Comparison of ENCODE assay signal across 1 cellular context in the genomic region with DNA sequence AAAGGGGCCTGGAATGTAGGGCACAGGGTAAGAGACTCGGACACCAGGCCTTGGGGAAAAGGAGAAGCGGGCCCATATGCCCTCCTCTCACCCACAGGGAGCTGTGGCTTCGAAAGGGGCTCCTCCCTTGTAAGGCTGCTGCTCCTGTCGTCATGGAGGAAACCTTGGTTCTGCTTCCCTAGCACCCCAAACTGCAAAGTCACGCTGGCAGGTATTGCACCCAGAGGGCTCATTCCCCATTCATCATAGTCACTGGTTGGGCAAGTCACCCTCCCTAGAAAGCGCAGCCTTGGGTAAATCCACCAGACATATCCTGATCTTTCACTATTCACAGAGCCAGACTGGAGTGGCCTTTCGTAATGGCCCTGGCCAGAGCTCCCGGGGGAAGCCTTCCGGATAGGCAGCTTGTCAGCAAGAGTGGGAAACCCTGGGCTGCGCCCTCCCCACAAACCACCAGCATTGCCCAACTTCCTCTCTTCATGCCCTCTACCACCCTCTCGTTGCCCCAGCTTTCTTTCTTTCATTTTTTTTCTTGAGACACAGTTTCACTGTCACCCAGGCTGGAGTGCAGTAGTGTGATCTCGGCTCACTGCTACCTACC.
A peak's percentile ranks its signal among the peaks of the same experiment; 100 is the strongest.
TF ChIP-seq lines count a peak whose summit lies in the region.

No MANE protein-coding gene starts in this region.

TF ChIP-seq in K562, 482 proteins besides CTCF, POLR2A, EP300 and RAD21 (continued from another document):
- TF ChIP-seq, protein P1, sequence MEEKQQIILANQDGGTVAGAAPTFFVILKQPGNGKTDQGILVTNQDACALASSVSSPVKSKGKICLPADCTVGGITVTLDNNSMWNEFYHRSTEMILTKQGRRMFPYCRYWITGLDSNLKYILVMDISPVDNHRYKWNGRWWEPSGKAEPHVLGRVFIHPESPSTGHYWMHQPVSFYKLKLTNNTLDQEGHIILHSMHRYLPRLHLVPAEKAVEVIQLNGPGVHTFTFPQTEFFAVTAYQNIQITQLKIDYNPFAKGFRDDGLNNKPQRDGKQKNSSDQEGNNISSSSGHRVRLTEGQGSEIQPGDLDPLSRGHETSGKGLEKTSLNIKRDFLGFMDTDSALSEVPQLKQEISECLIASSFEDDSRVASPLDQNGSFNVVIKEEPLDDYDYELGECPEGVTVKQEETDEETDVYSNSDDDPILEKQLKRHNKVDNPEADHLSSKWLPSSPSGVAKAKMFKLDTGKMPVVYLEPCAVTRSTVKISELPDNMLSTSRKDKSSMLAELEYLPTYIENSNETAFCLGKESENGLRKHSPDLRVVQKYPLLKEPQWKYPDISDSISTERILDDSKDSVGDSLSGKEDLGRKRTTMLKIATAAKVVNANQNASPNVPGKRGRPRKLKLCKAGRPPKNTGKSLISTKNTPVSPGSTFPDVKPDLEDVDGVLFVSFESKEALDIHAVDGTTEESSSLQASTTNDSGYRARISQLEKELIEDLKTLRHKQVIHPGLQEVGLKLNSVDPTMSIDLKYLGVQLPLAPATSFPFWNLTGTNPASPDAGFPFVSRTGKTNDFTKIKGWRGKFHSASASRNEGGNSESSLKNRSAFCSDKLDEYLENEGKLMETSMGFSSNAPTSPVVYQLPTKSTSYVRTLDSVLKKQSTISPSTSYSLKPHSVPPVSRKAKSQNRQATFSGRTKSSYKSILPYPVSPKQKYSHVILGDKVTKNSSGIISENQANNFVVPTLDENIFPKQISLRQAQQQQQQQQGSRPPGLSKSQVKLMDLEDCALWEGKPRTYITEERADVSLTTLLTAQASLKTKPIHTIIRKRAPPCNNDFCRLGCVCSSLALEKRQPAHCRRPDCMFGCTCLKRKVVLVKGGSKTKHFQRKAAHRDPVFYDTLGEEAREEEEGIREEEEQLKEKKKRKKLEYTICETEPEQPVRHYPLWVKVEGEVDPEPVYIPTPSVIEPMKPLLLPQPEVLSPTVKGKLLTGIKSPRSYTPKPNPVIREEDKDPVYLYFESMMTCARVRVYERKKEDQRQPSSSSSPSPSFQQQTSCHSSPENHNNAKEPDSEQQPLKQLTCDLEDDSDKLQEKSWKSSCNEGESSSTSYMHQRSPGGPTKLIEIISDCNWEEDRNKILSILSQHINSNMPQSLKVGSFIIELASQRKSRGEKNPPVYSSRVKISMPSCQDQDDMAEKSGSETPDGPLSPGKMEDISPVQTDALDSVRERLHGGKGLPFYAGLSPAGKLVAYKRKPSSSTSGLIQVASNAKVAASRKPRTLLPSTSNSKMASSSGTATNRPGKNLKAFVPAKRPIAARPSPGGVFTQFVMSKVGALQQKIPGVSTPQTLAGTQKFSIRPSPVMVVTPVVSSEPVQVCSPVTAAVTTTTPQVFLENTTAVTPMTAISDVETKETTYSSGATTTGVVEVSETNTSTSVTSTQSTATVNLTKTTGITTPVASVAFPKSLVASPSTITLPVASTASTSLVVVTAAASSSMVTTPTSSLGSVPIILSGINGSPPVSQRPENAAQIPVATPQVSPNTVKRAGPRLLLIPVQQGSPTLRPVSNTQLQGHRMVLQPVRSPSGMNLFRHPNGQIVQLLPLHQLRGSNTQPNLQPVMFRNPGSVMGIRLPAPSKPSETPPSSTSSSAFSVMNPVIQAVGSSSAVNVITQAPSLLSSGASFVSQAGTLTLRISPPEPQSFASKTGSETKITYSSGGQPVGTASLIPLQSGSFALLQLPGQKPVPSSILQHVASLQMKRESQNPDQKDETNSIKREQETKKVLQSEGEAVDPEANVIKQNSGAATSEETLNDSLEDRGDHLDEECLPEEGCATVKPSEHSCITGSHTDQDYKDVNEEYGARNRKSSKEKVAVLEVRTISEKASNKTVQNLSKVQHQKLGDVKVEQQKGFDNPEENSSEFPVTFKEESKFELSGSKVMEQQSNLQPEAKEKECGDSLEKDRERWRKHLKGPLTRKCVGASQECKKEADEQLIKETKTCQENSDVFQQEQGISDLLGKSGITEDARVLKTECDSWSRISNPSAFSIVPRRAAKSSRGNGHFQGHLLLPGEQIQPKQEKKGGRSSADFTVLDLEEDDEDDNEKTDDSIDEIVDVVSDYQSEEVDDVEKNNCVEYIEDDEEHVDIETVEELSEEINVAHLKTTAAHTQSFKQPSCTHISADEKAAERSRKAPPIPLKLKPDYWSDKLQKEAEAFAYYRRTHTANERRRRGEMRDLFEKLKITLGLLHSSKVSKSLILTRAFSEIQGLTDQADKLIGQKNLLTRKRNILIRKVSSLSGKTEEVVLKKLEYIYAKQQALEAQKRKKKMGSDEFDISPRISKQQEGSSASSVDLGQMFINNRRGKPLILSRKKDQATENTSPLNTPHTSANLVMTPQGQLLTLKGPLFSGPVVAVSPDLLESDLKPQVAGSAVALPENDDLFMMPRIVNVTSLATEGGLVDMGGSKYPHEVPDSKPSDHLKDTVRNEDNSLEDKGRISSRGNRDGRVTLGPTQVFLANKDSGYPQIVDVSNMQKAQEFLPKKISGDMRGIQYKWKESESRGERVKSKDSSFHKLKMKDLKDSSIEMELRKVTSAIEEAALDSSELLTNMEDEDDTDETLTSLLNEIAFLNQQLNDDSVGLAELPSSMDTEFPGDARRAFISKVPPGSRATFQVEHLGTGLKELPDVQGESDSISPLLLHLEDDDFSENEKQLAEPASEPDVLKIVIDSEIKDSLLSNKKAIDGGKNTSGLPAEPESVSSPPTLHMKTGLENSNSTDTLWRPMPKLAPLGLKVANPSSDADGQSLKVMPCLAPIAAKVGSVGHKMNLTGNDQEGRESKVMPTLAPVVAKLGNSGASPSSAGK (IDR thresholded peaks at IDR 0.05): no peak
- TF ChIP-seq, protein P2, sequence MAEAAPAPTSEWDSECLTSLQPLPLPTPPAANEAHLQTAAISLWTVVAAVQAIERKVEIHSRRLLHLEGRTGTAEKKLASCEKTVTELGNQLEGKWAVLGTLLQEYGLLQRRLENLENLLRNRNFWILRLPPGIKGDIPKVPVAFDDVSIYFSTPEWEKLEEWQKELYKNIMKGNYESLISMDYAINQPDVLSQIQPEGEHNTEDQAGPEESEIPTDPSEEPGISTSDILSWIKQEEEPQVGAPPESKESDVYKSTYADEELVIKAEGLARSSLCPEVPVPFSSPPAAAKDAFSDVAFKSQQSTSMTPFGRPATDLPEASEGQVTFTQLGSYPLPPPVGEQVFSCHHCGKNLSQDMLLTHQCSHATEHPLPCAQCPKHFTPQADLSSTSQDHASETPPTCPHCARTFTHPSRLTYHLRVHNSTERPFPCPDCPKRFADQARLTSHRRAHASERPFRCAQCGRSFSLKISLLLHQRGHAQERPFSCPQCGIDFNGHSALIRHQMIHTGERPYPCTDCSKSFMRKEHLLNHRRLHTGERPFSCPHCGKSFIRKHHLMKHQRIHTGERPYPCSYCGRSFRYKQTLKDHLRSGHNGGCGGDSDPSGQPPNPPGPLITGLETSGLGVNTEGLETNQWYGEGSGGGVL (CRISPR knock-in tag; IDR thresholded peaks at IDR 0.05): no peak
- TF ChIP-seq RUNX1 (IDR thresholded peaks at IDR 0.05; ENCODE audit: low read depth) (no peak), NFE2 (IDR thresholded peaks at IDR 0.05; ENCODE audit: low read depth) (peak; percentile 61), PHB (CRISPR knock-in tag; IDR thresholded peaks at IDR 0.05) (no peak), SMARCB1 (IDR thresholded peaks at IDR 0.05; ENCODE audit: insufficient read length, low read depth) (no peak), ZC3H11A (IDR thresholded peaks at IDR 0.05; ENCODE audit: low read depth, low read length) (no peak), ZNF707 (CRISPR knock-in tag; conservative IDR thresholded peaks at IDR 0.05) (no peak), SMARCC2 (IDR thresholded peaks at IDR 0.05; ENCODE audit: low read depth) (no peak), PHF8 (IDR thresholded peaks at IDR 0.05; ENCODE audit: borderline replicate concordance, low read length) (no peak), KLF16 (IDR thresholded peaks at IDR 0.05) (no peak), STAT5A (IDR thresholded peaks at IDR 0.05; ENCODE audit: borderline replicate concordance, low read length) (no peak), MEIS2 (IDR thresholded peaks at IDR 0.05; ENCODE audit: partially characterized antibody) (peak; percentile 73), TGIF2 (CRISPR knock-in tag; IDR thresholded peaks at IDR 0.05) (no peak), ZNF23 (CRISPR knock-in tag; IDR thresholded peaks at IDR 0.05) (no peak), CEBPB (tag; IDR thresholded peaks at IDR 0.05) (peak; percentile 72), SUPT5H (IDR thresholded peaks at IDR 0.05) (no peak), CCAR2 (IDR thresholded peaks at IDR 0.05; ENCODE audit: low read depth, low read length) (no peak), PURB (CRISPR knock-in tag; IDR thresholded peaks at IDR 0.05; ENCODE audit: low read depth) (no peak)
- TF ChIP-seq, protein P3, sequence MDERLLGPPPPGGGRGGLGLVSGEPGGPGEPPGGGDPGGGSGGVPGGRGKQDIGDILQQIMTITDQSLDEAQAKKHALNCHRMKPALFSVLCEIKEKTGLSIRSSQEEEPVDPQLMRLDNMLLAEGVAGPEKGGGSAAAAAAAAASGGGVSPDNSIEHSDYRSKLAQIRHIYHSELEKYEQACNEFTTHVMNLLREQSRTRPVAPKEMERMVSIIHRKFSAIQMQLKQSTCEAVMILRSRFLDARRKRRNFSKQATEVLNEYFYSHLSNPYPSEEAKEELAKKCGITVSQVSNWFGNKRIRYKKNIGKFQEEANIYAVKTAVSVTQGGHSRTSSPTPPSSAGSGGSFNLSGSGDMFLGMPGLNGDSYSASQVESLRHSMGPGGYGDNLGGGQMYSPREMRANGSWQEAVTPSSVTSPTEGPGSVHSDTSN (CRISPR knock-in tag; IDR thresholded peaks at IDR 0.05; ENCODE audit: low read depth): no peak
- TF ChIP-seq, protein P3 (tag; conservative IDR thresholded peaks at IDR 0.05; ENCODE audit: low read depth): peak; percentile 71
- TF ChIP-seq, protein P4, sequence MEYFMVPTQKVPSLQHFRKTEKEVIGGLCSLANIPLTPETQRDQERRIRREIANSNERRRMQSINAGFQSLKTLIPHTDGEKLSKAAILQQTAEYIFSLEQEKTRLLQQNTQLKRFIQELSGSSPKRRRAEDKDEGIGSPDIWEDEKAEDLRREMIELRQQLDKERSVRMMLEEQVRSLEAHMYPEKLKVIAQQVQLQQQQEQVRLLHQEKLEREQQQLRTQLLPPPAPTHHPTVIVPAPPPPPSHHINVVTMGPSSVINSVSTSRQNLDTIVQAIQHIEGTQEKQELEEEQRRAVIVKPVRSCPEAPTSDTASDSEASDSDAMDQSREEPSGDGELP (CRISPR knock-in tag; IDR thresholded peaks at IDR 0.05; ENCODE audit: borderline replicate concordance): no peak
- TF ChIP-seq, protein P5, sequence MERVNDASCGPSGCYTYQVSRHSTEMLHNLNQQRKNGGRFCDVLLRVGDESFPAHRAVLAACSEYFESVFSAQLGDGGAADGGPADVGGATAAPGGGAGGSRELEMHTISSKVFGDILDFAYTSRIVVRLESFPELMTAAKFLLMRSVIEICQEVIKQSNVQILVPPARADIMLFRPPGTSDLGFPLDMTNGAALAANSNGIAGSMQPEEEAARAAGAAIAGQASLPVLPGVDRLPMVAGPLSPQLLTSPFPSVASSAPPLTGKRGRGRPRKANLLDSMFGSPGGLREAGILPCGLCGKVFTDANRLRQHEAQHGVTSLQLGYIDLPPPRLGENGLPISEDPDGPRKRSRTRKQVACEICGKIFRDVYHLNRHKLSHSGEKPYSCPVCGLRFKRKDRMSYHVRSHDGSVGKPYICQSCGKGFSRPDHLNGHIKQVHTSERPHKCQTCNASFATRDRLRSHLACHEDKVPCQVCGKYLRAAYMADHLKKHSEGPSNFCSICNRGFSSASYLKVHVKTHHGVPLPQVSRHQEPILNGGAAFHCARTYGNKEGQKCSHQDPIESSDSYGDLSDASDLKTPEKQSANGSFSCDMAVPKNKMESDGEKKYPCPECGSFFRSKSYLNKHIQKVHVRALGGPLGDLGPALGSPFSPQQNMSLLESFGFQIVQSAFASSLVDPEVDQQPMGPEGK (CRISPR knock-in tag; IDR thresholded peaks at IDR 0.05; ENCODE audit: borderline replicate concordance): no peak
